In the genomic region with DNA sequence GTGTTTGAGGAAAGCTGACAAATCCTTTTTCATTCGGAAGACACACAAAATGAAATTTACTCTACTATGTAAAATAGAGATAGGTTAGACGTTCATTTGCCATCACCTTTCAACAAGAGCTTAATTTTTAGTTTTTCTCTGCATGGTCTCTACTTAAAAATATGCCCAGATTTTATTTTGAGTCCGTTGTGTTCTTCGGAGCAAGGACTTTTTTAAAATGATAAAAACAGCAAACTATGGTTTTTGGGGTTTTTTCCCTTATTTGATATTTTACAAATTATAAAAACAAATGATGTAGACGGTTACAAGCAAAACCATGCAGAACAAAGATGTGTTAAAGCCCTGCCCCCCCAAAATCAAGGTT, we compare ENCODE assay signal across 9 cellular contexts. TPM values are rescaled to one million over a fixed set of nuclear protein-coding genes. Genes with fewer than 3 reads are reported as not detected.
A peak's percentile ranks its signal among the peaks of the same experiment; 100 is the strongest.
DNase-seq lines count a peak whose midpoint lies in the region; ATAC-seq and TF ChIP-seq lines count a peak whose summit lies in the region.
"Had no signal": no experiment of that assay in that cellular context is flagged by ENCODE, and none has a peak within 500 bp of the region (broad histone marks: within the 10 kb centered on the region; RNA-seq: fewer than 3 reads in every experiment).

No MANE protein-coding gene starts in this region.

- CTCF ChIA-PET in CD8-positive, alpha-beta T cell (lab: Charles Lee), result interaction anchor here (0.6 to 11.9 kb wide), 51 partner anchors 9 to 728 kb away, joined by 3 to 399 read pairs (median 5); a partner anchor contains a TSS
- CTCF ChIA-PET in RWPE1 (lab: Yijun Ruan, JAX), result interaction anchor here (0.5 to 4.3 kb wide), 24 partner anchors 9 to 438 kb away, joined by 3 to 87 read pairs (median 3); no protein-coding TSS in a partner anchor

- H4K20me1 ChIP-seq in osteoblast (ENCODE audit: insufficient read depth, low read length), result peaks cover 8% of the 10 kb centered on the region

- H3K4me2 ChIP-seq in osteoblast (ENCODE audit: insufficient read depth, low read length), result no peak overlapping the region
- H3K4me2 ChIP-seq: smooth muscle cell had no signal

- no peak overlapping the region for H3K27ac ChIP-seq in CD8-positive, alpha-beta T cell (ENCODE audit: low read depth, low read length)
- peak overlapping the region; percentile 59 for H3K27ac ChIP-seq in RWPE1
- H3K27ac ChIP-seq in osteoblast (ENCODE audit: low read depth, low read length), result peak overlapping the region; percentile 11
- peak overlapping the region in 1 of 4 donors; percentile 71 for H3K27ac ChIP-seq in gastrocnemius medialis

- H3K4me1 Mint-ChIP-seq in CD8-positive, alpha-beta T cell (ENCODE audit: low read depth), result peaks cover 38% of the 10 kb centered on the region
- H3K4me1 Mint-ChIP-seq in central memory CD8-positive, alpha-beta T cell, result peaks cover 46% of the 10 kb centered on the region

- peaks cover 25% of the 10 kb centered on the region for H3K36me3 ChIP-seq in CD8-positive, alpha-beta T cell (ENCODE audit: insufficient read depth, low read length)
- H3K36me3 ChIP-seq in osteoblast (ENCODE audit: insufficient read depth, low read length), result peaks cover 11% of the 10 kb centered on the region
- H3K36me3 ChIP-seq in gastrocnemius medialis, result peaks cover 0 to 33% of the 10 kb centered on the region in 2 donors

- no peak overlapping the region for H2AFZ ChIP-seq in osteoblast (ENCODE audit: low read length)

- H3K36me3 Mint-ChIP-seq in CD8-positive, alpha-beta T cell, result peaks cover 47% of the 10 kb centered on the region
- H3K36me3 Mint-ChIP-seq in central memory CD8-positive, alpha-beta T cell (ENCODE audit: insufficient read depth), result peaks cover 25% of the 10 kb centered on the region

- peak; percentile 33 for TF ChIP-seq CTCF in CD8-positive, alpha-beta T cell (IDR thresholded peaks at IDR 0.05)
- TF ChIP-seq CTCF in RWPE1 (conservative IDR thresholded peaks at IDR 0.05; ENCODE audit: low read depth) (peak; percentile 71), osteoblast (IDR thresholded peaks at IDR 0.05; ENCODE audit: extremely low read depth, low read depth, low read length) (no peak), gastrocnemius medialis (IDR thresholded peaks at IDR 0.05 in 4 of 5, conservative IDR thresholded peaks at IDR 0.05 in 1 of 5) (no peak)

- POLR2A ChIA-PET in CD8-positive, alpha-beta T cell (lab: Charles Lee), result interaction anchor here (0.5 to 1.5 kb wide), 6 partner anchors 14 to 342 kb away, joined by 3 to 9 read pairs (median 4); no protein-coding TSS in a partner anchor
- POLR2A ChIA-PET in RWPE1 (lab: Yijun Ruan, JAX; ENCODE audit: low non-redundant PET), result no interaction called here

- no peak for ATAC-seq in CD8-positive, alpha-beta T cell
- no peak for ATAC-seq in central memory CD8-positive, alpha-beta T cell (replicated peaks; ENCODE audit: extremely low read depth, poor library complexity, severe bottlenecking)
- no peak for ATAC-seq in gastrocnemius medialis

- H3K4me3 Mint-ChIP-seq in CD8-positive, alpha-beta T cell, result no peak overlapping the region
- no peak overlapping the region for H3K4me3 Mint-ChIP-seq in central memory CD8-positive, alpha-beta T cell

- DNase-seq in CD8-positive, alpha-beta T cell, result no peak
- no peak for DNase-seq in RWPE1 (ENCODE audit: low spot score)
- no peak for DNase-seq in central memory CD8-positive, alpha-beta T cell (ENCODE audit: low spot score in 2 of 2)
- no peak for DNase-seq in osteoblast (ENCODE audit: insufficient read length, low spot score, missing footprints)
- no peak for DNase-seq in RPMI8226
- DNase-seq in NCI-H510A (lab: John Stamatoyannopoulos, UW), result no peak
- no peak for DNase-seq in gastrocnemius medialis

- H3K79me2 ChIP-seq in osteoblast (ENCODE audit: insufficient read depth, low read length), result peaks cover 34% of the 10 kb centered on the region

- H3K27me3 Mint-ChIP-seq in CD8-positive, alpha-beta T cell (ENCODE audit: low read depth), result no peaks in the 10 kb centered on the region
- no peaks in the 10 kb centered on the region for H3K27me3 Mint-ChIP-seq in central memory CD8-positive, alpha-beta T cell

- H3K27me3 ChIP-seq in CD8-positive, alpha-beta T cell (ENCODE audit: insufficient read depth, low read length), result no peaks in the 10 kb centered on the region
- H3K27me3 ChIP-seq in osteoblast (ENCODE audit: insufficient read depth, low read length) (no peaks in the 10 kb centered on the region), gastrocnemius medialis (no peaks in the 10 kb centered on the region)
- H3K27me3 ChIP-seq: stomach had no signal

- no peak for TF ChIP-seq POLR2A in gastrocnemius medialis (IDR thresholded peaks at IDR 0.05)

- H3K4me1 ChIP-seq in CD8-positive, alpha-beta T cell (ENCODE audit: insufficient read depth, low read length), result peaks cover 6% of the 10 kb centered on the region
- H3K4me1 ChIP-seq in osteoblast (ENCODE audit: insufficient read depth, low read length) (peaks cover 10% of the 10 kb centered on the region), gastrocnemius medialis (peaks cover 46% of the 10 kb centered on the region in 2 donors)

- intact Hi-C loops in CD8-positive, alpha-beta T cell (cut with DNase I, micrococcal nuclease), result loop anchor here (1.0 to 5.0 kb wide), 6 partner anchors 50 to 593 kb away; no protein-coding TSS in a partner anchor
- intact Hi-C loops in gastrocnemius medialis (cut with DNase I; ENCODE audit: low total_unique reads), result loop anchor here (1.0 to 2.0 kb wide), 4 partner anchors 72 to 232 kb away; no protein-coding TSS in a partner anchor

- H3K9me3 ChIP-seq in CD8-positive, alpha-beta T cell (ENCODE audit: low read length), result no peaks in the 10 kb centered on the region
- H3K9me3 ChIP-seq in osteoblast (ENCODE audit: low read depth, low read length) (no peaks in the 10 kb centered on the region), gastrocnemius medialis (no peaks in the 10 kb centered on the region)
- H3K9me3 ChIP-seq: stomach had no signal

- H3K9me3 Mint-ChIP-seq in CD8-positive, alpha-beta T cell, result no peaks in the 10 kb centered on the region
- H3K9me3 Mint-ChIP-seq in central memory CD8-positive, alpha-beta T cell, result no peaks in the 10 kb centered on the region

- H3K4me3 ChIP-seq in CD8-positive, alpha-beta T cell (ENCODE audit: low read depth, low read length), result no peak overlapping the region
- H3K4me3 ChIP-seq in osteoblast (ENCODE audit: insufficient read depth, low read length) (no peak overlapping the region), gastrocnemius medialis (no peak overlapping the region)
- H3K4me3 ChIP-seq: smooth muscle cell, stomach had no signal

- in situ Hi-C loops in gastrocnemius medialis (cut with MboI; ENCODE audit: low sequenced_read_pairs in 4 of 4), result loop anchor here in 3 of 4 donors (10.0 kb wide), 4 partner anchors 60 to 230 kb away; a partner anchor contains a TSS

- H3K27ac Mint-ChIP-seq in CD8-positive, alpha-beta T cell, result peak overlapping the region; percentile 76
- H3K27ac Mint-ChIP-seq in central memory CD8-positive, alpha-beta T cell (ENCODE audit: low read depth), result peak overlapping the region; percentile 84

RNA-seq across cellular contexts. Expression of a gene that starts 53.3 kb away (rescaled TPM):
- 1 to 10 TPM; 1.0 to 1.2 TPM for total RNA-seq in CD8-positive, alpha-beta T cell
- 0.59 and 0.72 TPM in 2 replicates for total RNA-seq in osteoblast
- under 1 TPM; 0.07 to 0.51 (median 0.26) TPM for total RNA-seq in gastrocnemius medialis

Comparison
In these comparisons a context has a peak if more than half of its experiments do, and no peak if none do; other contexts are left out.
1. CTCF ChIP-seq: peak in CD8-positive, alpha-beta T cell (single experiment) and RWPE1 (single experiment); none in osteoblast (single experiment) and gastrocnemius medialis (0 of 5).